8 cellular contexts compared by ENCODE assay signal in genomic region chr6:16959789-16960188, GRCh38.
"Had no signal": no experiment of that assay in that cellular context is flagged by ENCODE, and none has a peak within 500 bp of the region (broad histone marks: within the 10 kb centered on the region; RNA-seq: fewer than 3 reads in every experiment).

No MANE protein-coding gene starts in this region.

- H3K27ac Mint-ChIP-seq: GM23338, H9 had no signal

- FAIRE-seq: H1, H54, HepG2, K562 had no signal

- H3K4me2 ChIP-seq: GM23338 had no signal

- H3K27ac ChIP-seq: HL-60 had no signal

- H3K9me3 Mint-ChIP-seq: GM23338, H9 had no signal

- ATAC-seq: GM23338, HepG2, K562 had no signal

- H2AFZ ChIP-seq: GM23338 had no signal

- H3K4me3 ChIP-seq: GM23338, K562 had no signal

- DNase-seq: H9, HCEC 1CT had no signal

- H3K4me3 Mint-ChIP-seq: GM23338, H9 had no signal
